ENCODE assay signal across 10 cellular contexts in the genomic region with DNA sequence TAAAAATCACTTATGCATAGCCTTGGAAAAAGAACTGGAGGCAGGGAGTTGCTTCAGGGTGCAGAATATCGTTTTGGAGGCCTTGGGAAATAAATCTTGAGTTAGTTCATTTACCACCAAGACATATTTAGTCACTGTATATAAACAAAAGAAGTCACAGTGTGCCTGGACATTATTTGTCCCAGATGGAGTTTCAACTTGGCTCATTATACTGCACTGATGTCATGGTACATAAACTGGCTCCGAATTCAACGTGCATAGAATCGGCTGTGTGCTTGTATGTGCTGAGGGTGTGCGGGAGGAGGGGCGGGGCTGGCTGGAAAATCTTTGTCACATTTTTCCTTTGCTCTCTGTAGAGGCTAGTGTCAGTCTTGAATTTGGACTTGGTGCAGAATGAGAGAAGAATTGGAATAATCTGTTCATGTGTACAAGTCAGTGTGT.
DNase-seq lines count a peak whose midpoint lies in the region; ATAC-seq and TF ChIP-seq lines count a peak whose summit lies in the region.
"Had no signal": no experiment of that assay in that cellular context is flagged by ENCODE, and none has a peak within 500 bp of the region (broad histone marks: within the 10 kb centered on the region; RNA-seq: fewer than 3 reads in every experiment).

No MANE protein-coding gene starts in this region.

- ATAC-seq in HG03196 (IDR thresholded peaks at IDR 0.05; ENCODE audit: unreplicated experiment), result no peak

- H3K36me3 Mint-ChIP-seq in endothelial cell (ENCODE audit: low read depth, unreplicated experiment), result peaks cover 52% of the 10 kb centered on the region
- H3K36me3 Mint-ChIP-seq in type B pancreatic cell, result peaks cover 38% of the 10 kb centered on the region

- 95 to 100% methylated on average over 4 to 5 of the region's 6 CpGs for WGBS in mesodermal cell (ENCODE audit: insufficient coverage in 2 of 2), 2 experiments

- TF ChIP-seq CTCF in endothelial cell (IDR thresholded peaks at IDR 0.05; ENCODE audit: unreplicated experiment) (no peak), type B pancreatic cell (conservative IDR thresholded peaks at IDR 0.05) (no peak)

- peak overlapping the region; percentile 1 for H3K4me3 Mint-ChIP-seq in endothelial cell (ENCODE audit: unreplicated experiment)
- peak overlapping the region; percentile 21 for H3K4me3 Mint-ChIP-seq in type B pancreatic cell

- DNase-seq in NCI-H2029 (lab: John Stamatoyannopoulos, UW), result peak; percentile 22
- DNase-seq in NCI-H2029 treated with DMSO at 0.1 percent for 48 hours (lab: John Stamatoyannopoulos, UW), result no peak
- DNase-seq in endothelial cell (ENCODE audit: low spot score), result no peak
- DNase-seq in type B pancreatic cell (ENCODE audit: extremely low spot score, unreplicated experiment), result no peak
- DNase-seq in ecto neural progenitor cell (ENCODE audit: low spot score), result no peak
- no peak for DNase-seq in SKM-1 treated with dmso at 0.1 percent for 144 hours (lab: John Stamatoyannopoulos, UW; ENCODE audit: unreplicated experiment)
- DNase-seq: ACHN had no signal

- H3K36me3 ChIP-seq in mesodermal cell (ENCODE audit: control insufficient read depth, insufficient read depth, low read length), result peaks cover 78% of the 10 kb centered on the region

- H3K4me1 Mint-ChIP-seq in endothelial cell (ENCODE audit: unreplicated experiment) (peaks cover 53% of the 10 kb centered on the region), type B pancreatic cell (ENCODE audit: unreplicated experiment) (peaks cover 54% of the 10 kb centered on the region)

- no peaks in the 10 kb centered on the region for H3K9me3 ChIP-seq in mesodermal cell (ENCODE audit: control insufficient read depth, low read length)

- H3K27me3 Mint-ChIP-seq in endothelial cell (ENCODE audit: unreplicated experiment) (peaks cover 2% of the 10 kb centered on the region), type B pancreatic cell (peaks cover 3% of the 10 kb centered on the region)

- H3K4me1 ChIP-seq in mesodermal cell (ENCODE audit: control insufficient read depth, insufficient read depth, low read length, poor library complexity, severe bottlenecking), result peaks cover 59% of the 10 kb centered on the region

- no peaks in the 10 kb centered on the region for H3K9me3 Mint-ChIP-seq in endothelial cell (ENCODE audit: unreplicated experiment)
- peaks cover 5% of the 10 kb centered on the region for H3K9me3 Mint-ChIP-seq in type B pancreatic cell

- peak overlapping the region; percentile 86 for H3K27ac ChIP-seq in mesodermal cell (ENCODE audit: low read depth, low read length, severe bottlenecking)
- H3K27ac ChIP-seq: epithelial cell of prostate had no signal

- peak overlapping the region; percentile 48 for H3K27ac Mint-ChIP-seq in endothelial cell (ENCODE audit: unreplicated experiment)
- H3K27ac Mint-ChIP-seq in type B pancreatic cell, result peak overlapping the region; percentile 32

- no peak overlapping the region for H3K4me3 ChIP-seq in mesodermal cell (ENCODE audit: extremely low read depth, insufficient read depth, low read length, poor library complexity, severe bottlenecking)
